10 cellular contexts compared by ENCODE assay signal in the genomic region with DNA sequence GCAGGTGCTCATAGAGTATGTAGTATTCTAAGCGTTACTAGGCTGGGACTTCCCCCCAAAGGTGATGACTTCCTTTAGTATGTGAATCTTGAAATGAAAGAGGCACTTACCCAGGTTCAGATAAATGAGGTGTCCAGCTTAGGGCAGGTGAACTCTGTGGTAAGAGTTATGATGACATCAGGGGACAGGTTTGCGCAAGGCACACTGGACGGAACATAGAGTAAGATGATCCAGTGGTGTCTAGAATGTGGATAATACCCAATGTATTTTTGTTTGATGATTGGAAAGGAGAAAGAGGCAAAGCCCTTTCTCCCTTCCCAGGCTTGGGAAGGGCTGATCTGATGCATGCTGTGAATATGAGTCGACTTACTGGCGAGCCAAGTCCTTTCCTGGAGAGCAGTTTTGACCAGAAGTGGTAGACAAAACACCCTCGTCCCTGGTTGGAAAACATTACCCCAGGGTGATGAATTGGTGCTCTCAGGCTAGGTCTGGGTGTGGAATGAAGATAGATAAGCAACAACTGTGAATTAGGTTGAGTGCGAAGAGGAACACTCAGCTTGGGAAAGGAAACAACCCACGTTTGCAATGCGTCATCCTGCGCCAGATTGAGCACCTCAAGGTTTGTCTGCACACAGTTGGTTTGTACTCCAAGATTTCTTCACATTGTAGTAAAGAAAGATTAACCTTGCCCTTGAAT.
DNase-seq lines count a peak whose midpoint lies in the region; ATAC-seq and TF ChIP-seq lines count a peak whose summit lies in the region.
"Had no signal": no experiment of that assay in that cellular context is flagged by ENCODE, and none has a peak within 500 bp of the region (broad histone marks: within the 10 kb centered on the region; RNA-seq: fewer than 3 reads in every experiment).

No MANE protein-coding gene starts in this region.

- H3K4me3 ChIP-seq in RWPE2 (ENCODE audit: severe bottlenecking): no peak overlapping the region
- H3K4me3 ChIP-seq in fibroblast of pulmonary artery (replicated peaks; ENCODE audit: low read depth, low read length): no peak overlapping the region
- H3K4me3 ChIP-seq in ovary: no peak overlapping the region

- intact Hi-C loops in ovary (cut with DNase I): loop anchor here in 1 of 4 donors (10.0 kb wide), 1 partner anchor 279 kb away; no protein-coding TSS in a partner anchor

- H3K27me3 ChIP-seq in RWPE2 (ENCODE audit: insufficient read depth, poor library complexity, severe bottlenecking) (no peaks in the 10 kb centered on the region), ovary (no peaks in the 10 kb centered on the region)

- 16 to 25% (median 24%) methylated on average over 10 of the region's 10 CpGs for WGBS in ovary, 3 donors

- peaks cover 74% of the 10 kb centered on the region for H3K36me3 ChIP-seq in RWPE2 (ENCODE audit: low read depth)
- H3K36me3 ChIP-seq in ovary: no peaks in the 10 kb centered on the region

- no peak for TF ChIP-seq POLR2A in ovary (IDR thresholded peaks at IDR 0.05)

- H3K4me1 ChIP-seq in RWPE2 (ENCODE audit: insufficient read depth, poor library complexity, severe bottlenecking): peaks cover 5% of the 10 kb centered on the region
- H3K4me1 ChIP-seq in ovary (ENCODE audit: insufficient read depth): peaks cover 20% of the 10 kb centered on the region

- H3K9me3 ChIP-seq in RWPE2 (ENCODE audit: severe bottlenecking) (no peaks in the 10 kb centered on the region), ovary (no peaks in the 10 kb centered on the region)

- TF ChIP-seq CTCF in GM10266 (IDR thresholded peaks at IDR 0.05; ENCODE audit: control insufficient read depth, insufficient read depth, low read depth, missing control alignments) (no peak), RWPE2 (IDR thresholded peaks at IDR 0.05; ENCODE audit: poor library complexity, severe bottlenecking) (no peak), fibroblast of pulmonary artery (IDR thresholded peaks at IDR 0.05; ENCODE audit: low read length, missing control alignments) (no peak), ovary (IDR thresholded peaks at IDR 0.05) (no peak), GM20000 (IDR thresholded peaks at IDR 0.05; ENCODE audit: extremely low read depth, missing control alignments) (no peak)

- DNase-seq in GM10266 (ENCODE audit: extremely low spot score) (peak; percentile 28), RWPE2 (ENCODE audit: low spot score) (no peak), fibroblast of pulmonary artery (ENCODE audit: low read depth) (peak; percentile 96), ovary (peak; percentile 71 to 83 (median 80)), SHP77 treated with DMSO at 0.1 percent for 48 hours (lab: John Stamatoyannopoulos, UW) (no peak), UCSD-AML1 (lab: John Stamatoyannopoulos, UW; ENCODE audit: unreplicated experiment) (no peak), HuH-7 (ENCODE audit: low spot score) (no peak), GM20000 (ENCODE audit: low spot score) (no peak)
- DNase-seq: activated naive CD8-positive, alpha-beta T cell treated with anti-CD3 and anti-CD28 coated beads, Interleukin-2, amount 10 ng/mL, durations not matched to agents 7 days and 5 days; EL had no signal

- peak overlapping the region; percentile 20 for H3K27ac ChIP-seq in RWPE2 (ENCODE audit: poor library complexity, severe bottlenecking)
- H3K27ac ChIP-seq in ovary: peak overlapping the region; percentile 2 to 58

- peak; percentile 44 for ATAC-seq in RWPE2 (ENCODE audit: low read depth)

- TF ChIP-seq EP300 in ovary (IDR thresholded peaks at IDR 0.05): no peak

Comparison
In these comparisons a context has a peak if more than half of its experiments do, and no peak if none do; other contexts are left out.
1. DNase-seq: peak in GM10266 (single experiment), fibroblast of pulmonary artery (single experiment) and ovary (5 of 5); none in RWPE2 (single experiment), SHP77 treated with DMSO at 0.1 percent for 48 hours (single experiment), UCSD-AML1 (single experiment), HuH-7 (single experiment) and GM20000 (single experiment).